27 cellular contexts compared by ENCODE assay signal in the genomic region with DNA sequence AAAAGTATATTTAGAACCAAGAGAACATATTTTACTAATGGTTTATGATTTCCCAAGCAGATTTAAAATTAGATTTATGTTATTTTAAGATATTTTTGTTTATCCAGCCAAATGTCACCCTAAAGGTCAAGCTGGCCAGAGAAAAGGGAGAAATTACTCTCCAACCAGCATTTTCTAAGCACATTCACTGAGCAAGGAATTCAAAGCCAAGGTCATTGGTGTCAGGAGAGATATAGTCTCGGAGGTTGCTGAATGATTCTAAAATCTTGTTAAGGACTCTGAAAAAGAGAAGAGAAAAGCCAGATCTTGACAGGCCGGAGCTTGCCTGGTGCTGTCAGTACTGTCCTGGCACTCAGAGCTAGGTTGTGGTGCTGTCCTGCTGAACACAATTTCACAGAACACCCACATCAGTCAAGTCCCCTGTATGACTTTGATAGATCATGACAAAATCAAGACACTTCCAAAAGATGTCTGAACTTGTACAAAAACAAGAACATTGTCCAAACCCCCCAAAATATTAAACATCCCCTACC.
DNase-seq lines count a peak whose midpoint lies in the region; ATAC-seq, FAIRE-seq and TF ChIP-seq lines count a peak whose summit lies in the region.
"Had no signal": no experiment of that assay in that cellular context is flagged by ENCODE, and none has a peak within 500 bp of the region (broad histone marks: within the 10 kb centered on the region; RNA-seq: fewer than 3 reads in every experiment).

No MANE protein-coding gene starts in this region.

- H2AFZ ChIP-seq in mammary epithelial cell (ENCODE audit: low read depth, low read length) (peak overlapping the region; percentile 17), keratinocyte (ENCODE audit: control insufficient read depth, low read length) (peak overlapping the region; percentile 56)

- intact Hi-C loops in mammary epithelial cell (cut with micrococcal nuclease), result loop anchor here (5.0 kb wide), 2 partner anchors 138 to 238 kb away; a partner anchor contains a TSS
- intact Hi-C loops in breast epithelium (cut with DNase I; ENCODE audit: low total_unique reads), result no loop called here

- dilution Hi-C loops in mammary epithelial cell (cut with HindIII; ENCODE audit: low sequenced_read_pairs) (no loop called here), keratinocyte (cut with MboI; ENCODE audit: extremely low pct_ligation_motif_present, low sequenced_read_pairs) (no loop called here)

- ATAC-seq in activated T-helper 17 cell treated with anti-CD3 and anti-CD28 coated beads, Interleukin-2, amount 50 U/mL, for 72 hours (replicated peaks), result no peak
- peak; percentile 34 for ATAC-seq in stimulated activated memory B cell treated with anti-CD40 and anti-IgM and Interleukin-4, amounts not matched to agents 10 μg/mL and 1 μg/mL and 100 μg/mL, for 72 hours
- ATAC-seq in GM18868 (IDR thresholded peaks at IDR 0.05; ENCODE audit: unreplicated experiment), result no peak
- no peak for ATAC-seq in naive thymus-derived CD8-positive, alpha-beta T cell

- H3K4me1 ChIP-seq in mammary epithelial cell (ENCODE audit: insufficient read depth, low read length) (peaks cover 38% of the 10 kb centered on the region), breast epithelium (no peaks in the 10 kb centered on the region), keratinocyte (ENCODE audit: control insufficient read depth, extremely low read depth, insufficient read depth, low read length) (peaks cover 50% of the 10 kb centered on the region)
- H3K4me1 ChIP-seq: Peyer's patch had no signal

- in situ Hi-C loops in mammary epithelial cell (cut with MboI; ENCODE audit: low sequenced_read_pairs in 2 of 2), result no loop called here

- CTCF ChIA-PET in mammary epithelial cell (lab: Charles Lee; ENCODE audit: low non-redundant PET), result interaction anchor here (1.1 kb wide), 1 partner anchor 93 kb away, joined by 3 read pairs; no protein-coding TSS in a partner anchor

- H3K27me3 Mint-ChIP-seq in activated T-helper 17 cell treated with anti-CD3 and anti-CD28 coated beads, Interleukin-2, amount 50 U/mL, for 72 hours, result no peaks in the 10 kb centered on the region
- H3K27me3 Mint-ChIP-seq in stimulated activated memory B cell treated with anti-CD40 and anti-IgM and Interleukin-4, amounts not matched to agents 10 μg/mL and 1 μg/mL and 100 μg/mL, for 72 hours, result no peaks in the 10 kb centered on the region
- H3K27me3 Mint-ChIP-seq in naive thymus-derived CD8-positive, alpha-beta T cell, result peaks cover 0 to 1% (median 0%) of the 10 kb centered on the region in 5 donors
- H3K27me3 Mint-ChIP-seq: CD4-positive, CD25-positive, alpha-beta regulatory T cell had no signal

- H3K9me1 ChIP-seq in keratinocyte (ENCODE audit: control insufficient read depth, extremely low read depth, insufficient read depth, low read length), result no peaks in the 10 kb centered on the region

- H3K4me3 Mint-ChIP-seq in activated T-helper 17 cell treated with anti-CD3 and anti-CD28 coated beads, Interleukin-2, amount 50 U/mL, for 72 hours, result no peak overlapping the region
- no peak overlapping the region for H3K4me3 Mint-ChIP-seq in stimulated activated memory B cell treated with anti-CD40 and anti-IgM and Interleukin-4, amounts not matched to agents 10 μg/mL and 1 μg/mL and 100 μg/mL, for 72 hours
- no peak overlapping the region for H3K4me3 Mint-ChIP-seq in naive thymus-derived CD8-positive, alpha-beta T cell
- H3K4me3 Mint-ChIP-seq: CD4-positive, CD25-positive, alpha-beta regulatory T cell; IgD-negative memory B cell had no signal

- peaks cover 25% of the 10 kb centered on the region for H3K4me1 Mint-ChIP-seq in activated T-helper 17 cell treated with anti-CD3 and anti-CD28 coated beads, Interleukin-2, amount 50 U/mL, for 72 hours
- peaks cover 9% of the 10 kb centered on the region for H3K4me1 Mint-ChIP-seq in stimulated activated memory B cell treated with anti-CD40 and anti-IgM and Interleukin-4, amounts not matched to agents 10 μg/mL and 1 μg/mL and 100 μg/mL, for 72 hours
- peaks cover 0 to 13% (median 5%) of the 10 kb centered on the region in 4 donors for H3K4me1 Mint-ChIP-seq in naive thymus-derived CD8-positive, alpha-beta T cell

- H3K27ac ChIP-seq in mammary epithelial cell (ENCODE audit: insufficient read depth, low read depth, low read length) (no peak overlapping the region), breast epithelium (no peak overlapping the region), keratinocyte (ENCODE audit: control insufficient read depth, insufficient read depth, low read length) (peak overlapping the region; percentile 32)
- H3K27ac ChIP-seq: KMS-11, Peyer's patch, SK-N-MC had no signal

- peak overlapping the region; percentile 7 for H3K27ac Mint-ChIP-seq in activated T-helper 17 cell treated with anti-CD3 and anti-CD28 coated beads, Interleukin-2, amount 50 U/mL, for 72 hours
- H3K27ac Mint-ChIP-seq in stimulated activated memory B cell treated with anti-CD40 and anti-IgM and Interleukin-4, amounts not matched to agents 10 μg/mL and 1 μg/mL and 100 μg/mL, for 72 hours, result no peak overlapping the region
- H3K27ac Mint-ChIP-seq in naive thymus-derived CD8-positive, alpha-beta T cell, result no peak overlapping the region
- H3K27ac Mint-ChIP-seq: CD4-positive, CD25-positive, alpha-beta regulatory T cell; IgD-negative memory B cell had no signal

- peak overlapping the region; percentile 1 for H3K4me2 ChIP-seq in mammary epithelial cell (ENCODE audit: insufficient read depth, low read depth, low read length)
- H3K4me2 ChIP-seq in keratinocyte (ENCODE audit: control insufficient read depth, extremely low read depth, insufficient read depth, low read depth, low read length), result peak overlapping the region; percentile 62
- H3K4me2 ChIP-seq: KMS-11 had no signal

- H3K27me3 ChIP-seq in mammary epithelial cell (ENCODE audit: insufficient read depth, low read length) (no peaks in the 10 kb centered on the region), breast epithelium (no peaks in the 10 kb centered on the region), keratinocyte (ENCODE audit: control insufficient read depth, extremely low read depth, insufficient read depth, low read length) (no peaks in the 10 kb centered on the region)
- H3K27me3 ChIP-seq: Peyer's patch had no signal

- TF ChIP-seq POLR2A in breast epithelium (IDR thresholded peaks at IDR 0.05), result no peak

- H3K36me3 ChIP-seq in mammary epithelial cell (ENCODE audit: insufficient read depth, low read length), result no peaks in the 10 kb centered on the region
- H3K36me3 ChIP-seq in breast epithelium, result no peaks in the 10 kb centered on the region
- no peaks in the 10 kb centered on the region for H3K36me3 ChIP-seq in keratinocyte (ENCODE audit: control insufficient read depth in 2 of 2, extremely low read depth in 1 of 2, insufficient read depth in 2 of 2, low read length in 2 of 2)
- H3K36me3 ChIP-seq: Peyer's patch had no signal

- H3K9ac ChIP-seq in mammary epithelial cell (ENCODE audit: insufficient read depth, low read length) (no peak overlapping the region), keratinocyte (ENCODE audit: control insufficient read depth, extremely low read depth, insufficient read depth, low read length) (no peak overlapping the region)
- H3K9ac ChIP-seq: KMS-11 had no signal

- no peak for DNase-seq in mammary epithelial cell
- DNase-seq in breast epithelium (ENCODE audit: low spot score in 2 of 2), result no peak
- no peak for DNase-seq in keratinocyte (ENCODE audit: low read depth, low spot score)
- no peak for DNase-seq in NOMO-1 treated with dmso at 0.1 percent for 144 hours (lab: John Stamatoyannopoulos, UW; ENCODE audit: unreplicated experiment)
- no peak for DNase-seq in naive thymus-derived CD8-positive, alpha-beta T cell
- DNase-seq: CD4-positive, CD25-positive, alpha-beta regulatory T cell; HCEC 1CT; MM.1S; NCI-H1092; NCI-H1417 treated with DMSO at 0.1 percent for 48 hours; NCI-H1694 treated with DMSO at 0.1 percent for 48 hours; NCI-H2081 treated with DMSO at 0.1 percent for 48 hours; NCI-H2171; NCI-H226; NCI-H510A; NCI-H69; OCI-M1; Peyer's patch; SIG-M5 had no signal

- WGBS in mammary epithelial cell (ENCODE audit: low coverage, missing lambda C conversion rate), result 100% methylated on average over 2 of the region's 2 CpGs

- peaks cover 3% of the 10 kb centered on the region for H3K9me3 Mint-ChIP-seq in activated T-helper 17 cell treated with anti-CD3 and anti-CD28 coated beads, Interleukin-2, amount 50 U/mL, for 72 hours
- peaks cover 4% of the 10 kb centered on the region for H3K9me3 Mint-ChIP-seq in stimulated activated memory B cell treated with anti-CD40 and anti-IgM and Interleukin-4, amounts not matched to agents 10 μg/mL and 1 μg/mL and 100 μg/mL, for 72 hours
- H3K9me3 Mint-ChIP-seq in naive thymus-derived CD8-positive, alpha-beta T cell, result peaks cover 0 to 17% (median 2%) of the 10 kb centered on the region in 9 donors
- H3K9me3 Mint-ChIP-seq: IgD-negative memory B cell had no signal

- no peaks in the 10 kb centered on the region for H3K36me3 Mint-ChIP-seq in activated T-helper 17 cell treated with anti-CD3 and anti-CD28 coated beads, Interleukin-2, amount 50 U/mL, for 72 hours (ENCODE audit: low read depth)
- no peaks in the 10 kb centered on the region for H3K36me3 Mint-ChIP-seq in stimulated activated memory B cell treated with anti-CD40 and anti-IgM and Interleukin-4, amounts not matched to agents 10 μg/mL and 1 μg/mL and 100 μg/mL, for 72 hours
- peaks cover 0 to 6% (median 3%) of the 10 kb centered on the region in 3 donors for H3K36me3 Mint-ChIP-seq in naive thymus-derived CD8-positive, alpha-beta T cell
- H3K36me3 Mint-ChIP-seq: CD4-positive, CD25-positive, alpha-beta regulatory T cell; IgD-negative memory B cell had no signal

- TF ChIP-seq CTCF in mammary epithelial cell (conservative IDR thresholded peaks at IDR 0.05 in 1 of 2, IDR thresholded peaks at IDR 0.05 in 1 of 2; ENCODE audit: extremely low read depth in 1 of 2, insufficient read depth in 1 of 2, low read depth in 1 of 2, low read length in 2 of 2) (no peak), breast epithelium (IDR thresholded peaks at IDR 0.05) (no peak), keratinocyte (optimal IDR thresholded peaks at IDR 0.05 in 1 of 3, IDR thresholded peaks at IDR 0.05 in 1 of 3, conservative IDR thresholded peaks at IDR 0.05 in 1 of 3; ENCODE audit: extremely low read depth in 1 of 3, insufficient read depth in 2 of 3, low read length in 3 of 3) (no peak)

- FAIRE-seq in keratinocyte (lab: Jason Lieb, UNC), result peak; percentile 83
- FAIRE-seq: D721Med, H1 had no signal

- H3K4me3 ChIP-seq in mammary epithelial cell (replicated peaks in 1 of 3; ENCODE audit: insufficient read depth in 1 of 3, low read depth in 2 of 3, low read length in 3 of 3) (no peak overlapping the region), breast epithelium (no peak overlapping the region), keratinocyte (ENCODE audit: control insufficient read depth in 2 of 3, extremely low read depth in 1 of 3, insufficient read depth in 2 of 3, low read depth in 1 of 3, low read length in 3 of 3) (no peak overlapping the region)
- H3K4me3 ChIP-seq: Peyer's patch, SK-N-MC had no signal

- BruUV-seq in mammary epithelial cell (replicated peaks; lab: Mats Ljungman, UMichigan), result TSS peak; percentile 15

- POLR2A ChIA-PET in naive thymus-derived CD8-positive, alpha-beta T cell (lab: Charles Lee), result no interaction called here

- H4K20me1 ChIP-seq in mammary epithelial cell (ENCODE audit: insufficient read depth, low read length), result no peaks in the 10 kb centered on the region
- no peaks in the 10 kb centered on the region for H4K20me1 ChIP-seq in keratinocyte (ENCODE audit: control insufficient read depth, extremely low read depth, insufficient read depth, low read length)

- H3K9me3 ChIP-seq in mammary epithelial cell (replicated peaks; ENCODE audit: insufficient read depth, low read length), result no peaks in the 10 kb centered on the region
- no peaks in the 10 kb centered on the region for H3K9me3 ChIP-seq in breast epithelium
- H3K9me3 ChIP-seq in keratinocyte (ENCODE audit: control insufficient read depth, low read depth, low read length), result no peaks in the 10 kb centered on the region
- H3K9me3 ChIP-seq: Peyer's patch had no signal

- no peaks in the 10 kb centered on the region for H3K79me2 ChIP-seq in mammary epithelial cell (ENCODE audit: insufficient read depth, low read length)
- H3K79me2 ChIP-seq in keratinocyte (ENCODE audit: control insufficient read depth, insufficient read depth, low read length), result no peaks in the 10 kb centered on the region
